Comparison of ENCODE assay signal across 8 cellular contexts in the genomic region with DNA sequence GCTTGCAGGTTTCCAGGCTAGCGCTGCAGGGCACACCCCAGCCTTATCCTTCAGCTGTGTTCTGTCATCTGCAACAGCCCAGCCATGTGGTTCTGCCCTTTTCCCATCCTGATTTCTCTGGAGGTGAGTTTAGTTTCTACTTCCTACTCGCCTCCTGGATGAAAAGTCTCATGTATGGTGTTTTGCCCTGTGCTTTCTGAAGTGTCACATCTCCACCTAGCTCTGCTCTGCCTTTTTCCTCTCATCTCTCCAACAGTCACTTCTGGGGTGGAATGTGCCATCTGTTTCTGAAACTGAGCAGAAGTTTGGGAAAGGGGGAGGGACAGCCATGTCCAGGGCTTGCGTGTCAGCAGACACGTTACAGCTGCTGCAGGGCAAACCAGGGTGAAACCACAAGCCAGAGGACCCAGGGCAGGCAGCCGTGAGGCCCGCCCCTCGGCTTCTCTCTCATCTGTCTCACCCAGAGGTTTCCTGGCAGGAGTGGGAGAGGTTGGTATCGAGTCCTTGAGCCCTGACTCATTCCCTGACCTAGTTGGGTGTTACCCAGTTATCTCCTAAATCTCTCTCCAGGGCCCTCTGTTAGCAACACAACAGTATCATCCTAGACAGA. TPM values are rescaled to one million over a fixed set of nuclear protein-coding genes. Genes with fewer than 3 reads are reported as not detected.
DNase-seq lines count a peak whose midpoint lies in the region; ATAC-seq and TF ChIP-seq lines count a peak whose summit lies in the region.
"Not testable (repeated sequence)": the region's sequence is repeated elsewhere in the genome, so short reads cannot be mapped to it uniquely, and the experiment has no call there.

No MANE protein-coding gene starts in this region.

- WGBS in trophoblast cell (ENCODE audit: extremely low coverage, insufficient coverage, insufficient read length), result no CpG with 5 or more reads among the region's 8 CpGs

- peak overlapping the region; percentile 68 for H2BK5ac ChIP-seq in trophoblast cell (ENCODE audit: low read depth, low read length, poor library complexity)

- peak overlapping the region; percentile 87; the same call in 1 of the 2 replicates for H2AFZ ChIP-seq in OCI-LY3 (ENCODE audit: low read depth, low read length)
- H2AFZ ChIP-seq in trophoblast cell (ENCODE audit: insufficient read depth, low read length, poor library complexity), result not testable (repeated sequence)

- not testable (repeated sequence) for H3K23ac ChIP-seq in trophoblast cell (ENCODE audit: low read length)

- H3K9me3 ChIP-seq in OCI-LY3 (ENCODE audit: insufficient read depth, low read length); colonic mucosa; trophoblast cell (ENCODE audit: insufficient read depth, low read depth, low read length); vagina: not testable (repeated sequence)

- H3K4ac ChIP-seq in trophoblast cell (ENCODE audit: low read depth, low read length), result not testable (repeated sequence)

- H4K91ac ChIP-seq in trophoblast cell (ENCODE audit: low read depth, low read length), result peak overlapping the region; percentile 43

- H3K4me1 Mint-ChIP-seq in activated CD4-positive, alpha-beta memory T cell treated with anti-CD3 and anti-CD28 coated beads, Interleukin-2, amount 10 ng/mL, durations not matched to agents 7 days and 5 days, result peaks cover 16% of the 10 kb centered on the region

- not testable (repeated sequence) for H3K36me3 ChIP-seq in OCI-LY3 (replicated peaks; ENCODE audit: low read depth, low read length); colonic mucosa; trophoblast cell (ENCODE audit: control insufficient read depth in 1 of 2, insufficient read depth in 2 of 2, low read length in 2 of 2); vagina

- DNase-seq in GM04504 (ENCODE audit: low read depth) (peak; percentile 19), iris pigment epithelial cell (ENCODE audit: low read depth) (peak; percentile 35), trophoblast cell (peak; percentile 34 to 46)
- peak; percentile 23 for DNase-seq in activated CD4-positive, alpha-beta memory T cell treated with anti-CD3 and anti-CD28 coated beads, Interleukin-2, amount 10 ng/mL, durations not matched to agents 7 days and 5 days
- not testable (repeated sequence) for DNase-seq in colonic mucosa; vagina (ENCODE audit: extremely low spot score in 2 of 2)

- H3K27ac Mint-ChIP-seq in activated CD4-positive, alpha-beta memory T cell treated with anti-CD3 and anti-CD28 coated beads, Interleukin-2, amount 10 ng/mL, durations not matched to agents 7 days and 5 days, result peak overlapping the region; percentile 59

- H2BK120ac ChIP-seq in trophoblast cell (ENCODE audit: insufficient read depth, low read length, poor library complexity), result peak overlapping the region; percentile 76

- not testable (repeated sequence) for H3K27ac ChIP-seq in OCI-LY3 (ENCODE audit: low read length)
- H3K27ac ChIP-seq in colonic mucosa (peak overlapping the region; percentile 74), trophoblast cell (ENCODE audit: low read depth, low read length) (peak overlapping the region; percentile 84), vagina (peak overlapping the region; percentile 60)

- H3K4me3 Mint-ChIP-seq in activated CD4-positive, alpha-beta memory T cell treated with anti-CD3 and anti-CD28 coated beads, Interleukin-2, amount 10 ng/mL, durations not matched to agents 7 days and 5 days, result not testable (repeated sequence)

- peaks cover 13% of the 10 kb centered on the region for H3K4me1 ChIP-seq in OCI-LY3 (ENCODE audit: low read length)
- not testable (repeated sequence) for H3K4me1 ChIP-seq in colonic mucosa; trophoblast cell (ENCODE audit: control insufficient read depth in 1 of 2, insufficient read depth in 2 of 2, low read length in 2 of 2); vagina

- H3K4me3 ChIP-seq in OCI-LY3 (ENCODE audit: low read length), result 0 out of 2 replicates have a peak overlapping the region, but pooled peaks have one; percentile 13
- not testable (repeated sequence) for H3K4me3 ChIP-seq in colonic mucosa; trophoblast cell (ENCODE audit: low read depth, low read length); vagina

- TF ChIP-seq CTCF in OCI-LY3 (IDR thresholded peaks at IDR 0.05; ENCODE audit: low read depth, low read length); colonic mucosa (IDR thresholded peaks at IDR 0.05); vagina (IDR thresholded peaks at IDR 0.05): not testable (repeated sequence)

- H3K18ac ChIP-seq in trophoblast cell (ENCODE audit: low read length), result not testable (repeated sequence)

- H4K8ac ChIP-seq in trophoblast cell (ENCODE audit: low read depth, low read length), result not testable (repeated sequence)

- not testable (repeated sequence) for H3K27me3 ChIP-seq in OCI-LY3 (ENCODE audit: low read depth, low read length); colonic mucosa; trophoblast cell (ENCODE audit: insufficient read depth, low read length); vagina

- peak overlapping the region; percentile 63 for H3K4me2 ChIP-seq in OCI-LY3 (ENCODE audit: low read length)
- peak overlapping the region; percentile 42 for H3K4me2 ChIP-seq in trophoblast cell (ENCODE audit: low read length)

- POLR2A ChIA-PET in activated CD4-positive, alpha-beta memory T cell treated with anti-CD3 and anti-CD28 coated beads, Interleukin-2, amount 10 ng/mL, durations not matched to agents 7 days and 5 days (lab: Charles Lee), result interaction anchor here (1.1 kb wide), 1 partner anchor 10 kb away, joined by 3 read pairs; no protein-coding TSS in a partner anchor

- H3K79me2 ChIP-seq in OCI-LY3 (ENCODE audit: low read length); trophoblast cell (ENCODE audit: control insufficient read depth, insufficient read depth, low read length, poor library complexity): not testable (repeated sequence)

- not testable (repeated sequence) for TF ChIP-seq POLR2A in vagina (IDR thresholded peaks at IDR 0.05)

- CTCF ChIA-PET in activated CD4-positive, alpha-beta memory T cell treated with anti-CD3 and anti-CD28 coated beads, Interleukin-2, amount 10 ng/mL, durations not matched to agents 7 days and 5 days (lab: Charles Lee), result interaction anchor here (2.7 kb wide), 1 partner anchor 114 kb away, joined by 14 read pairs; no protein-coding TSS in a partner anchor

- not testable (repeated sequence) for H3K36me3 Mint-ChIP-seq in activated CD4-positive, alpha-beta memory T cell treated with anti-CD3 and anti-CD28 coated beads, Interleukin-2, amount 10 ng/mL, durations not matched to agents 7 days and 5 days (ENCODE audit: low read depth)

- H3K14ac ChIP-seq in trophoblast cell (ENCODE audit: low read length), result not testable (repeated sequence)

- H4K12ac ChIP-seq in trophoblast cell (ENCODE audit: low read depth, low read length), result peak overlapping the region; percentile 43

- H4K20me1 ChIP-seq in OCI-LY3 (ENCODE audit: insufficient read depth, low read length), result not testable (repeated sequence)

- H3K9ac ChIP-seq in OCI-LY3 (ENCODE audit: low read length); trophoblast cell (ENCODE audit: low read length): not testable (repeated sequence)
- peak overlapping the region in 1 of 2 donors; percentile 26 for H3K9ac ChIP-seq in colonic mucosa (ENCODE audit: low read depth in 2 of 2, low read length in 2 of 2)

- H3K9me3 Mint-ChIP-seq in activated CD4-positive, alpha-beta memory T cell treated with anti-CD3 and anti-CD28 coated beads, Interleukin-2, amount 10 ng/mL, durations not matched to agents 7 days and 5 days, result not testable (repeated sequence)

- ATAC-seq in HG02981 (IDR thresholded peaks at IDR 0.05; ENCODE audit: unreplicated experiment), result peak; percentile 69

- intact Hi-C loops in colonic mucosa (cut with DNase I); vagina (cut with DNase I): not testable (repeated sequence)

- H2AK5ac ChIP-seq in trophoblast cell (ENCODE audit: low read length), result not testable (repeated sequence)

- H3K27me3 Mint-ChIP-seq in activated CD4-positive, alpha-beta memory T cell treated with anti-CD3 and anti-CD28 coated beads, Interleukin-2, amount 10 ng/mL, durations not matched to agents 7 days and 5 days, result not testable (repeated sequence)

- H2BK12ac ChIP-seq in trophoblast cell (ENCODE audit: low read length), result peak overlapping the region; percentile 40

- not testable (repeated sequence) for H3K79me1 ChIP-seq in trophoblast cell (ENCODE audit: low read length)

RNA-seq across cellular contexts. Expression of gene NPEPPS, which starts 28.7 kb away (rescaled TPM):
- total RNA-seq in activated CD4-positive, alpha-beta memory T cell treated with anti-CD3 and anti-CD28 coated beads, Interleukin-2, amount 10 ng/mL, durations not matched to agents 7 days and 5 days, result 100 to 1,000 TPM; 103 to 105 TPM
- 100 to 1,000 TPM; 122 to 177 TPM for total RNA-seq in colonic mucosa
- 88.3 and 89.5 TPM in 2 replicates for polyA plus RNA-seq in trophoblast cell (2013)
- total RNA-seq in vagina, result 121 TPM
